ENCODE assay signal across 9 cellular contexts in genomic region chr10:72329290-72330058, GRCh38. TPM values are rescaled to one million over a fixed set of nuclear protein-coding genes. Genes with fewer than 3 reads are reported as not detected.
DNase-seq lines count a peak whose midpoint lies in the region; ATAC-seq and TF ChIP-seq lines count a peak whose summit lies in the region.
"Had no signal": no experiment of that assay in that cellular context is flagged by ENCODE, and none has a peak within 500 bp of the region (broad histone marks: within the 10 kb centered on the region; RNA-seq: fewer than 3 reads in every experiment).

No MANE protein-coding gene starts in this region.

- peaks cover 81% of the 10 kb centered on the region for H3K4me1 Mint-ChIP-seq in activated T-cell treated with anti-CD3 and anti-CD28 coated beads, Interleukin-2, amount 50 U/mL, for 24 hours (ENCODE audit: low read depth)
- peaks cover 77% of the 10 kb centered on the region for H3K4me1 Mint-ChIP-seq in activated CD8-positive, alpha-beta T cell treated with anti-CD3 and anti-CD28 coated beads for 36 hours (ENCODE audit: low read depth)

- H3K27me3 ChIP-seq in foreskin keratinocyte: no peaks in the 10 kb centered on the region

- no peak for TF ChIP-seq CTCF in activated CD8-positive, alpha-beta T cell treated with anti-CD3 and anti-CD28 coated beads for 36 hours (IDR thresholded peaks at IDR 0.05)
- TF ChIP-seq CTCF in foreskin keratinocyte (conservative IDR thresholded peaks at IDR 0.05): no peak

- H3K36me3 Mint-ChIP-seq in activated T-cell treated with anti-CD3 and anti-CD28 coated beads, Interleukin-2, amount 50 U/mL, for 24 hours (ENCODE audit: low read depth): peaks cover 34% of the 10 kb centered on the region
- H3K36me3 Mint-ChIP-seq in activated CD8-positive, alpha-beta T cell treated with anti-CD3 and anti-CD28 coated beads for 36 hours (ENCODE audit: low read depth): peaks cover 30% of the 10 kb centered on the region

- H3K4me3 Mint-ChIP-seq in activated T-cell treated with anti-CD3 and anti-CD28 coated beads, Interleukin-2, amount 50 U/mL, for 24 hours: peak overlapping the region; percentile 90
- peak overlapping the region; percentile 89 for H3K4me3 Mint-ChIP-seq in activated CD8-positive, alpha-beta T cell treated with anti-CD3 and anti-CD28 coated beads for 36 hours

- CTCF ChIA-PET in activated CD8-positive, alpha-beta T cell treated with anti-CD3 and anti-CD28 coated beads for 36 hours (lab: Charles Lee): interaction anchor here (0.8 to 4.1 kb wide), 8 partner anchors 11 to 279 kb away, joined by 3 to 33 read pairs (median 4); partner anchors contain the start of gene DDIT4

- DNase-seq in activated T-cell treated with anti-CD3 and anti-CD28 coated beads, Interleukin-2, amount 50 U/mL, for 24 hours: no peak
- no peak for DNase-seq in activated T-cell treated with anti-CD3 and anti-CD28 coated beads, Interleukin-2, amount 50 U/mL, for 1 hour
- peak; percentile 45 for DNase-seq in activated CD8-positive, alpha-beta T cell treated with anti-CD3 and anti-CD28 coated beads for 36 hours
- peak; percentile 55 for DNase-seq in left lobe of liver (ENCODE audit: low spot score)
- DNase-seq in foreskin keratinocyte: no peak
- DNase-seq: NCI-H446 had no signal

- peaks cover 9% of the 10 kb centered on the region for H3K4me1 ChIP-seq in foreskin keratinocyte

- no peak for ATAC-seq in activated CD8-positive, alpha-beta T cell treated with anti-CD3 and anti-CD28 coated beads for 36 hours
- ATAC-seq in left lobe of liver (no peak), GM21390 (IDR thresholded peaks at IDR 0.05; ENCODE audit: unreplicated experiment) (no peak), HG03442 (IDR thresholded peaks at IDR 0.05; ENCODE audit: unreplicated experiment) (no peak), foreskin keratinocyte (no peak)

- H3K27me3 Mint-ChIP-seq in activated T-cell treated with anti-CD3 and anti-CD28 coated beads, Interleukin-2, amount 50 U/mL, for 24 hours: no peaks in the 10 kb centered on the region
- H3K27me3 Mint-ChIP-seq in activated CD8-positive, alpha-beta T cell treated with anti-CD3 and anti-CD28 coated beads for 36 hours: peaks cover 2% of the 10 kb centered on the region

- H3K27ac Mint-ChIP-seq in activated T-cell treated with anti-CD3 and anti-CD28 coated beads, Interleukin-2, amount 50 U/mL, for 24 hours: peak overlapping the region; percentile 96
- peak overlapping the region; percentile 97 for H3K27ac Mint-ChIP-seq in activated CD8-positive, alpha-beta T cell treated with anti-CD3 and anti-CD28 coated beads for 36 hours

- no peaks in the 10 kb centered on the region for H3K9me3 Mint-ChIP-seq in activated T-cell treated with anti-CD3 and anti-CD28 coated beads, Interleukin-2, amount 50 U/mL, for 24 hours
- peaks cover 1% of the 10 kb centered on the region for H3K9me3 Mint-ChIP-seq in activated CD8-positive, alpha-beta T cell treated with anti-CD3 and anti-CD28 coated beads for 36 hours

- POLR2A ChIA-PET in activated CD8-positive, alpha-beta T cell treated with anti-CD3 and anti-CD28 coated beads for 36 hours (lab: Charles Lee): interaction anchor here (1.2 to 28.1 kb wide), 5 partner anchors 9 to 69 kb away, joined by 3 to 796 read pairs (median 129); partner anchors contain the start of gene DDIT4

- H3K27ac ChIP-seq in temporal lobe (ENCODE audit: low read depth, low read length): peak overlapping the region; percentile 62
- H3K27ac ChIP-seq in foreskin keratinocyte: no peak overlapping the region

- intact Hi-C loops in activated CD8-positive, alpha-beta T cell treated with anti-CD3 and anti-CD28 coated beads for 36 hours (cut with micrococcal nuclease): loop anchor here (5.0 to 10.0 kb wide), 3 partner anchors 37 to 245 kb away; partner anchors contain the start of genes ANAPC16, ASCC1 and SPOCK2

RNA-seq across cellular contexts. Expression of gene DNAJB12, which starts 25.2 kb away (rescaled TPM):
- total RNA-seq in activated CD8-positive, alpha-beta T cell treated with anti-CD3 and anti-CD28 coated beads for 36 hours: 10 to 100 TPM; 17.1 to 17.5 TPM
- total RNA-seq in left lobe of liver (20.4 TPM), temporal lobe (13.0 TPM), foreskin keratinocyte (23.6 and 26.6 TPM in 2 replicates)
- 18.0 and 19.7 TPM in 2 replicates for polyA plus RNA-seq in foreskin keratinocyte

RNA-seq across cellular contexts. Expression of gene DDIT4, which starts 55.8 kb away (rescaled TPM):
- total RNA-seq in activated CD8-positive, alpha-beta T cell treated with anti-CD3 and anti-CD28 coated beads for 36 hours: 1,000 to 10,000 TPM; 1,071 to 1,096 TPM
- total RNA-seq in left lobe of liver (162 TPM), temporal lobe (20.4 TPM), foreskin keratinocyte (276 and 302 TPM in 2 replicates)
- 260 and 285 TPM in 2 replicates for polyA plus RNA-seq in foreskin keratinocyte

Comparison
In these comparisons a context has a peak if more than half of its experiments do, and no peak if none do; other contexts are left out.
1. DNase-seq: peak in activated CD8-positive, alpha-beta T cell treated with anti-CD3 and anti-CD28 coated beads for 36 hours (single experiment) and left lobe of liver (single experiment); none in activated T-cell treated with anti-CD3 and anti-CD28 coated beads, Interleukin-2, amount 50 U/mL, for 24 hours (single experiment), activated T-cell treated with anti-CD3 and anti-CD28 coated beads, Interleukin-2, amount 50 U/mL, for 1 hour (single experiment) and foreskin keratinocyte (0 of 2).